ENCODE assay signal across 10 cellular contexts in the genomic region with DNA sequence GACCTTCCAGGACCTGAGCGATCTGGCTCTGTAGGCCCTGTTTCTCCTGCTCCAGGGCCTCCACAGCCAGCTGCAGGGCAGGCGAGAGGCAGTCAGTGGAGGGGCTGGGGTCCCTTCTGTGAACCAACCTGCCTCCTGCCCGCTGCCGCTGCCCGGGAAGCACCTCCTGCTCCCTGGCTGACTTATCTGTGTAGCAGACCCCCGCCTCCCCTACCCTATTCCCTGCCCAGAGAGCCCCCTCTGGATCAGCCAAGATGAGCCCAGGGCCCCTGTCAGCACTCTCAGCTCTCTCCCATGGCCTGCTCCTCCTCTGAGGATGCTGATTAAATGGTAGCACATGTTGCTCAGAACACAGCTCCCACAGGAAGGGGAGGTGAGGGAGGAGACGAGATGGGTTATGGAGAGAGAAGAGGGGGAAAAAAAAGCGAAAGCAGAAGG. TPM values are rescaled to one million over a fixed set of nuclear protein-coding genes. Genes with fewer than 3 reads are reported as not detected.
A peak's percentile ranks its signal among the peaks of the same experiment; 100 is the strongest.
DNase-seq lines count a peak whose midpoint lies in the region; ATAC-seq and TF ChIP-seq lines count a peak whose summit lies in the region.
"Had no signal": no experiment of that assay in that cellular context is flagged by ENCODE, and none has a peak within 500 bp of the region (broad histone marks: within the 10 kb centered on the region; RNA-seq: fewer than 3 reads in every experiment).

No MANE protein-coding gene starts in this region.

- peaks cover 9% of the 10 kb centered on the region for H3K9me3 Mint-ChIP-seq in GM23338

- H3K27ac ChIP-seq in GM23338 (ENCODE audit: low read depth) (no peak overlapping the region), iPS-18a (ENCODE audit: low read length) (no peak overlapping the region), Peyer's patch (peak overlapping the region in 2 of 4 donors; percentile 8 to 61)
- H3K27ac ChIP-seq: body of pancreas had no signal

- TF ChIP-seq CTCF in GM23338 (conservative IDR thresholded peaks at IDR 0.05; ENCODE audit: low read depth in 2 of 2) = no peak
- TF ChIP-seq CTCF in astrocyte of the spinal cord (IDR thresholded peaks at IDR 0.05; ENCODE audit: low read depth, low read length) = no peak
- TF ChIP-seq CTCF in Peyer's patch (IDR thresholded peaks at IDR 0.05) = no peak

- H3K4me1 ChIP-seq in GM23338 (ENCODE audit: insufficient read depth) = peaks cover 39% of the 10 kb centered on the region
- peaks cover 42% of the 10 kb centered on the region for H3K4me1 ChIP-seq in iPS-18a (ENCODE audit: control insufficient read depth, low read depth, low read length)
- H3K4me1 ChIP-seq in skeletal muscle satellite cell (ENCODE audit: control insufficient read depth, insufficient read depth, low read length) = peaks cover 34% of the 10 kb centered on the region
- H3K4me1 ChIP-seq in Peyer's patch = peaks cover 0 to 40% (median 8%) of the 10 kb centered on the region in 4 donors

- peaks cover 65% of the 10 kb centered on the region for H3K4me1 Mint-ChIP-seq in GM23338

- ATAC-seq in GM23338 (no peak), GM18505 (IDR thresholded peaks at IDR 0.05; ENCODE audit: unreplicated experiment) (no peak)
- ATAC-seq: body of pancreas had no signal

- H3K27ac Mint-ChIP-seq in GM23338 = no peak overlapping the region

- DNase-seq in GM23338 (ENCODE audit: low spot score) = no peak
- DNase-seq in astrocyte of the spinal cord (ENCODE audit: low read depth, low spot score) = no peak
- no peak for DNase-seq in NCI-H524 treated with DMSO at 0.1 percent for 48 hours (lab: John Stamatoyannopoulos, UW)
- DNase-seq in Peyer's patch = no peak
- DNase-seq in posterior cingulate gyrus = no peak
- DNase-seq: body of pancreas, NCI-H1436 treated with DMSO at 0.1 percent for 48 hours had no signal

- H3K9me3 ChIP-seq in iPS-18a (ENCODE audit: control insufficient read depth, low read depth, low read length) (no peaks in the 10 kb centered on the region), skeletal muscle satellite cell (replicated peaks; ENCODE audit: low read length) (no peaks in the 10 kb centered on the region), Peyer's patch (no peaks in the 10 kb centered on the region)
- H3K9me3 ChIP-seq: body of pancreas had no signal

- intact Hi-C loops in posterior cingulate gyrus (cut with DNase I) = loop anchor here (5.0 kb wide), 1 partner anchor 48 kb away; no protein-coding TSS in a partner anchor

- H3K27me3 Mint-ChIP-seq in GM23338 (ENCODE audit: insufficient read depth, low read depth, poor library complexity) = peaks cover 36% of the 10 kb centered on the region

- no peaks in the 10 kb centered on the region; the same call in 1 of the 2 replicates for H4K20me1 ChIP-seq in GM23338 (replicated peaks; ENCODE audit: insufficient read depth)

- peak overlapping the region; percentile 78 for H3K4me3 ChIP-seq in GM23338
- H3K4me3 ChIP-seq in astrocyte of the spinal cord (ENCODE audit: low read depth, low read length) = peak overlapping the region; percentile 48
- H3K4me3 ChIP-seq in iPS-18a (ENCODE audit: low read length) = peak overlapping the region; percentile 82
- H3K4me3 ChIP-seq in skeletal muscle satellite cell (ENCODE audit: low read length) = peak overlapping the region; percentile 71
- peak overlapping the region in 1 of 4 donors; percentile 46 for H3K4me3 ChIP-seq in Peyer's patch
- H3K4me3 ChIP-seq: body of pancreas had no signal

- peaks cover 16% of the 10 kb centered on the region; the same call in 1 of the 2 replicates for H3F3A ChIP-seq in GM23338 (replicated peaks; ENCODE audit: low read depth)

- peaks cover 51% of the 10 kb centered on the region for H3K79me2 ChIP-seq in GM23338 (replicated peaks; ENCODE audit: insufficient read depth)

- peaks cover 48% of the 10 kb centered on the region for H3K36me3 Mint-ChIP-seq in GM23338 (ENCODE audit: low read depth)

- in situ Hi-C loops in astrocyte of the spinal cord (cut with HindIII; ENCODE audit: low sequenced_read_pairs) = no loop called here

- H3K4me3 Mint-ChIP-seq in GM23338 = peak overlapping the region; percentile 78

- H3K27me3 ChIP-seq in GM23338 (ENCODE audit: insufficient read depth) (peaks cover 23% of the 10 kb centered on the region), iPS-18a (ENCODE audit: control insufficient read depth, insufficient read depth, low read length) (peaks cover 9% of the 10 kb centered on the region), skeletal muscle satellite cell (ENCODE audit: control insufficient read depth, insufficient read depth, low read length) (peaks cover 22% of the 10 kb centered on the region), Peyer's patch (peaks cover 0 to 12% of the 10 kb centered on the region in 2 donors)

- TF ChIP-seq POLR2A in GM18505 (IDR thresholded peaks at IDR 0.05; ENCODE audit: borderline replicate concordance, extremely low read depth, insufficient read depth, insufficient read length) (no peak), Peyer's patch (IDR thresholded peaks at IDR 0.05) (no peak)

- H3K4me2 ChIP-seq in GM23338 (peak overlapping the region; percentile 97), skeletal muscle satellite cell (ENCODE audit: low read length) (peak overlapping the region; percentile 84)

- no peak overlapping the region for H2AFZ ChIP-seq in GM23338

- peaks cover 12% of the 10 kb centered on the region for H3K9me2 ChIP-seq in GM23338 (ENCODE audit: insufficient read depth)

- H3K36me3 ChIP-seq in GM23338 (ENCODE audit: insufficient read depth) (peaks cover 19% of the 10 kb centered on the region), iPS-18a (ENCODE audit: control insufficient read depth, low read depth, low read length) (peaks cover 26% of the 10 kb centered on the region), skeletal muscle satellite cell (ENCODE audit: insufficient read depth, low read length) (peaks cover 14% of the 10 kb centered on the region), Peyer's patch (no peaks in the 10 kb centered on the region)

- H3K9ac ChIP-seq in iPS-18a (ENCODE audit: low read length) (peak overlapping the region; percentile 86), skeletal muscle satellite cell (ENCODE audit: low read depth, low read length) (peak overlapping the region; percentile 85)

TF ChIP-seq in GM23338, 12 proteins besides CTCF, POLR2A, EP300 and RAD21:
- TF ChIP-seq POLR2AphosphoS5 (IDR thresholded peaks at IDR 0.05; ENCODE audit: low read depth) (no peak), EZH2phosphoT487 (IDR thresholded peaks at IDR 0.05; ENCODE audit: unreplicated experiment) (no peak)

RNA-seq across cellular contexts. Expression of a gene that starts 1.9 kb away (rescaled TPM):
- 85.3 and 95.9 TPM in 2 replicates for total RNA-seq in GM23338 (2014; rRNA removed; shearing (Covaris generic))
- 25.0 and 27.5 TPM in 2 replicates for polyA plus RNA-seq in GM23338 (2016; fragmentation: Nextera tagmentation; extraction: Ambion mirVana)
- total RNA-seq in skeletal muscle satellite cell (2012; rRNA removed) = 10.6 and 46.1 TPM in 2 replicates
- 10 to 100 TPM in 1 of 4 donors, 1 to 10 TPM in 3; 2.8 to 25.6 (median 3.1) TPM for total RNA-seq in Peyer's patch

RNA-seq across cellular contexts. Expression of a gene that starts 30.1 kb away (rescaled TPM):
- total RNA-seq in GM23338 (2014; rRNA removed; shearing (Covaris generic)) = 35.1 and 45.9 TPM in 2 replicates
- 137 and 138 TPM in 2 replicates for polyA plus RNA-seq in GM23338 (2016; fragmentation: Nextera tagmentation; extraction: Ambion mirVana)
- 12.4 and 20.3 TPM in 2 replicates for total RNA-seq in skeletal muscle satellite cell (2012; rRNA removed)
- total RNA-seq in Peyer's patch = 1 to 10 TPM in 2 of 4 donors, not detected in 2; 3.6 to 5.0 TPM

RNA-seq across cellular contexts. Expression of a gene that starts 33.4 kb away (rescaled TPM):
- 5.5 and 8.0 TPM in 2 replicates for total RNA-seq in GM23338 (2014; rRNA removed; shearing (Covaris generic))
- 2.3 and 3.6 TPM in 2 replicates for polyA plus RNA-seq in GM23338 (2016; fragmentation: Nextera tagmentation; extraction: Ambion mirVana)
- not detected in 2 replicates for total RNA-seq in skeletal muscle satellite cell (2012; rRNA removed)
- total RNA-seq in Peyer's patch = 1 to 10 TPM in 1 of 4 donors, under 1 TPM in 1, not detected in 2; 0.28 to 1.3 TPM

RNA-seq across cellular contexts. Expression of a gene that starts 53.0 kb away (rescaled TPM):
- total RNA-seq in GM23338 (2014; rRNA removed; shearing (Covaris generic)) = 12.9 and 18.3 TPM in 2 replicates
- 18.1 and 21.1 TPM in 2 replicates for polyA plus RNA-seq in GM23338 (2016; fragmentation: Nextera tagmentation; extraction: Ambion mirVana)
- total RNA-seq in skeletal muscle satellite cell (2012; rRNA removed) = 5.7 and 7.1 TPM in 2 replicates
- total RNA-seq in Peyer's patch = 10 to 100 TPM; 33.8 to 95.2 (median 64.9) TPM

RNA-seq across cellular contexts. Expression of a gene that starts 53.3 kb away (rescaled TPM):
- 34.9 and 50.9 TPM in 2 replicates for total RNA-seq in GM23338 (2014; rRNA removed; shearing (Covaris generic))
- 22.2 and 23.1 TPM in 2 replicates for polyA plus RNA-seq in GM23338 (2016; fragmentation: Nextera tagmentation; extraction: Ambion mirVana)
- total RNA-seq in skeletal muscle satellite cell (2012; rRNA removed) = 22.1 and 27.4 TPM in 2 replicates
- total RNA-seq in Peyer's patch = 10 to 100 TPM; 22.4 to 47.2 (median 27.9) TPM
